In the genomic region with DNA sequence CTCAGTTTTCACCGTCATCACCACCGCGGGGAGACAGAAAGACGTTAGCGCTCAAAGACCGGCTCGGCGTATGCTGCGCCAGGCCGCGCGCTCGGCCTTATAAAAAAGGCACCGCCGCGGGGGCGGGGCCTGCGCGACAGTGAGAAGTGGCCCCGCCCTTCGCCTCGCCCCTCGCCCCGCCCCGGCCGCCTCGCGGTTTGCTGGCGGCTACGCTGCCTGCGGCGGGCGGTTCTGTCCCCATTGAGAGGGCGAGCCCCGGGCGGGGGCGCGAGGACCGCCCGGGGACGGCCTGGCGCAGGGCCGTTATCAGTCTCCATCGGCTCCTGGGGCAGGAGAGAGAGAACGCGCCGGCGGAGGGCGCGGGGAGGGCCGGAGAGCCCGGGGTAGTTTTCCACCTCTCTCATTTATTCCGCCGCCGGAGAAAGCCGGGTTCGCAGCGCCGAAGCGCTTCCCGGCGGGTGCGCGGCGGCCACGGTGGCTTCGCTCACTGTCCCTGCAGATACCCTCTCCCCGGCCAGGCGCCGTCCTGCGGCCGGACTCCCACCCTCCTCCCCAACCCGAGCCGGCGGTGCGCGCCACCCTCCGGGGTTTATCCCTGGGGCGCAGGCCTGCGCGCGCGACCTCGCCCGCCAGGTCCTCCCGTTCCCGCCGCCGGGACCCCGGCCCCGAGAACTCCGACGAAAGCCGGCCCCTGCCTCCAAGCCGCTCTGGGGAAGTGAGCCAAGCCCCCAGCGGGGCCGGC, we compare ENCODE assay signal across 1 cellular context.
TF ChIP-seq lines count a peak whose summit lies in the region.

No MANE protein-coding gene starts in this region.

TF ChIP-seq in GM23338, 12 proteins besides CTCF, POLR2A, EP300 and RAD21 (continued from another document):
- TF ChIP-seq, protein P1, sequence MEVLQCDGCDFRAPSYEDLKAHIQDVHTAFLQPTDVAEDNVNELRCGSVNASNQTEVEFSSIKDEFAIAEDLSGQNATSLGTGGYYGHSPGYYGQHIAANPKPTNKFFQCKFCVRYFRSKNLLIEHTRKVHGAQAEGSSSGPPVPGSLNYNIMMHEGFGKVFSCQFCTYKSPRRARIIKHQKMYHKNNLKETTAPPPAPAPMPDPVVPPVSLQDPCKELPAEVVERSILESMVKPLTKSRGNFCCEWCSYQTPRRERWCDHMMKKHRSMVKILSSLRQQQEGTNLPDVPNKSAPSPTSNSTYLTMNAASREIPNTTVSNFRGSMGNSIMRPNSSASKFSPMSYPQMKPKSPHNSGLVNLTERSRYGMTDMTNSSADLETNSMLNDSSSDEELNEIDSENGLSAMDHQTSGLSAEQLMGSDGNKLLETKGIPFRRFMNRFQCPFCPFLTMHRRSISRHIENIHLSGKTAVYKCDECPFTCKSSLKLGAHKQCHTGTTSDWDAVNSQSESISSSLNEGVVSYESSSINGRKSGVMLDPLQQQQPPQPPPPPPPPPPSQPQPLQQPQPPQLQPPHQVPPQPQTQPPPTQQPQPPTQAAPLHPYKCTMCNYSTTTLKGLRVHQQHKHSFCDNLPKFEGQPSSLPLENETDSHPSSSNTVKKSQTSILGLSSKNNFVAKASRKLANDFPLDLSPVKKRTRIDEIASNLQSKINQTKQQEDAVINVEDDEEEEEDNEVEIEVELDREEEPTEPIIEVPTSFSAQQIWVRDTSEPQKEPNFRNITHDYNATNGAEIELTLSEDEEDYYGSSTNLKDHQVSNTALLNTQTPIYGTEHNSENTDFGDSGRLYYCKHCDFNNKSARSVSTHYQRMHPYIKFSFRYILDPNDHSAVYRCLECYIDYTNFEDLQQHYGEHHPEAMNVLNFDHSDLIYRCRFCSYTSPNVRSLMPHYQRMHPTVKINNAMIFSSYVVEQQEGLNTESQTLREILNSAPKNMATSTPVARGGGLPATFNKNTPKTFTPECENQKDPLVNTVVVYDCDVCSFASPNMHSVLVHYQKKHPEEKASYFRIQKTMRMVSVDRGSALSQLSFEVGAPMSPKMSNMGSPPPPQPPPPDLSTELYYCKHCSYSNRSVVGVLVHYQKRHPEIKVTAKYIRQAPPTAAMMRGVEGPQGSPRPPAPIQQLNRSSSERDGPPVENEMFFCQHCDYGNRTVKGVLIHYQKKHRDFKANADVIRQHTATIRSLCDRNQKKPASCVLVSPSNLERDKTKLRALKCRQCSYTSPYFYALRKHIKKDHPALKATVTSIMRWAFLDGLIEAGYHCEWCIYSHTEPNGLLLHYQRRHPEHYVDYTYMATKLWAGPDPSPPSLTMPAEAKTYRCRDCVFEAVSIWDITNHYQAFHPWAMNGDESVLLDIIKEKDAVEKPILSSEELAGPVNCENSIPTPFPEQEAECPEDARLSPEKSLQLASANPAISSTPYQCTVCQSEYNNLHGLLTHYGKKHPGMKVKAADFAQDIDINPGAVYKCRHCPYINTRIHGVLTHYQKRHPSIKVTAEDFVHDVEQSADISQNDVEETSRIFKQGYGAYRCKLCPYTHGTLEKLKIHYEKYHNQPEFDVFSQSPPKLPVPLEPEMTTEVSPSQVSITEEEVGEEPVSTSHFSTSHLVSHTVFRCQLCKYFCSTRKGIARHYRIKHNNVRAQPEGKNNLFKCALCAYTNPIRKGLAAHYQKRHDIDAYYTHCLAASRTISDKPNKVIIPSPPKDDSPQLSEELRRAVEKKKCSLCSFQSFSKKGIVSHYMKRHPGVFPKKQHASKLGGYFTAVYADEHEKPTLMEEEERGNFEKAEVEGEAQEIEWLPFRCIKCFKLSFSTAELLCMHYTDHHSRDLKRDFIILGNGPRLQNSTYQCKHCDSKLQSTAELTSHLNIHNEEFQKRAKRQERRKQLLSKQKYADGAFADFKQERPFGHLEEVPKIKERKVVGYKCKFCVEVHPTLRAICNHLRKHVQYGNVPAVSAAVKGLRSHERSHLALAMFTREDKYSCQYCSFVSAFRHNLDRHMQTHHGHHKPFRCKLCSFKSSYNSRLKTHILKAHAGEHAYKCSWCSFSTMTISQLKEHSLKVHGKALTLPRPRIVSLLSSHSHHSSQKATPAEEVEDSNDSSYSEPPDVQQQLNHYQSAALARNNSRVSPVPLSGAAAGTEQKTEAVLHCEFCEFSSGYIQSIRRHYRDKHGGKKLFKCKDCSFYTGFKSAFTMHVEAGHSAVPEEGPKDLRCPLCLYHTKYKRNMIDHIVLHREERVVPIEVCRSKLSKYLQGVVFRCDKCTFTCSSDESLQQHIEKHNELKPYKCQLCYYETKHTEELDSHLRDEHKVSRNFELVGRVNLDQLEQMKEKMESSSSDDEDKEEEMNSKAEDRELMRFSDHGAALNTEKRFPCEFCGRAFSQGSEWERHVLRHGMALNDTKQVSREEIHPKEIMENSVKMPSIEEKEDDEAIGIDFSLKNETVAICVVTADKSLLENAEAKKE (CRISPR knock-in tag; IDR thresholded peaks at IDR 0.05): 0 out of 2 replicates have a peak, but pooled peaks have one; percentile 35
- TF ChIP-seq EZH2phosphoT487 (IDR thresholded peaks at IDR 0.05; ENCODE audit: unreplicated experiment) (no peak), JUNB (IDR thresholded peaks at IDR 0.05; ENCODE audit: unreplicated experiment) (no peak), CREB1 (CRISPR knock-in tag; IDR thresholded peaks at IDR 0.05; ENCODE audit: low read depth) (peak; percentile 61), POLR2AphosphoS5 (IDR thresholded peaks at IDR 0.05; ENCODE audit: low read depth) (peak; percentile 99), ZNF331 (CRISPR knock-in tag; IDR thresholded peaks at IDR 0.05; ENCODE audit: low read depth) (no peak), NANOG (IDR thresholded peaks at IDR 0.05; ENCODE audit: borderline replicate concordance) (no peak)
- TF ChIP-seq, protein P2, sequence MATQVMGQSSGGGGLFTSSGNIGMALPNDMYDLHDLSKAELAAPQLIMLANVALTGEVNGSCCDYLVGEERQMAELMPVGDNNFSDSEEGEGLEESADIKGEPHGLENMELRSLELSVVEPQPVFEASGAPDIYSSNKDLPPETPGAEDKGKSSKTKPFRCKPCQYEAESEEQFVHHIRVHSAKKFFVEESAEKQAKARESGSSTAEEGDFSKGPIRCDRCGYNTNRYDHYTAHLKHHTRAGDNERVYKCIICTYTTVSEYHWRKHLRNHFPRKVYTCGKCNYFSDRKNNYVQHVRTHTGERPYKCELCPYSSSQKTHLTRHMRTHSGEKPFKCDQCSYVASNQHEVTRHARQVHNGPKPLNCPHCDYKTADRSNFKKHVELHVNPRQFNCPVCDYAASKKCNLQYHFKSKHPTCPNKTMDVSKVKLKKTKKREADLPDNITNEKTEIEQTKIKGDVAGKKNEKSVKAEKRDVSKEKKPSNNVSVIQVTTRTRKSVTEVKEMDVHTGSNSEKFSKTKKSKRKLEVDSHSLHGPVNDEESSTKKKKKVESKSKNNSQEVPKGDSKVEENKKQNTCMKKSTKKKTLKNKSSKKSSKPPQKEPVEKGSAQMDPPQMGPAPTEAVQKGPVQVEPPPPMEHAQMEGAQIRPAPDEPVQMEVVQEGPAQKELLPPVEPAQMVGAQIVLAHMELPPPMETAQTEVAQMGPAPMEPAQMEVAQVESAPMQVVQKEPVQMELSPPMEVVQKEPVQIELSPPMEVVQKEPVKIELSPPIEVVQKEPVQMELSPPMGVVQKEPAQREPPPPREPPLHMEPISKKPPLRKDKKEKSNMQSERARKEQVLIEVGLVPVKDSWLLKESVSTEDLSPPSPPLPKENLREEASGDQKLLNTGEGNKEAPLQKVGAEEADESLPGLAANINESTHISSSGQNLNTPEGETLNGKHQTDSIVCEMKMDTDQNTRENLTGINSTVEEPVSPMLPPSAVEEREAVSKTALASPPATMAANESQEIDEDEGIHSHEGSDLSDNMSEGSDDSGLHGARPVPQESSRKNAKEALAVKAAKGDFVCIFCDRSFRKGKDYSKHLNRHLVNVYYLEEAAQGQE (IDR thresholded peaks at IDR 0.05; ENCODE audit: unreplicated experiment): no peak
